Comparison of ENCODE assay signal across 2 cellular contexts in genomic region chr14:65422093-65422834, GRCh38.
TF ChIP-seq lines count a peak whose summit lies in the region.

No MANE protein-coding gene starts in this region.

TF ChIP-seq in SK-N-SH, 30 proteins besides CTCF, POLR2A, EP300 and RAD21 (continued from another document):
- no peak for TF ChIP-seq USF2 (IDR thresholded peaks at IDR 0.05; ENCODE audit: borderline replicate concordance, low read depth, low read length)
- no peak for TF ChIP-seq JUND (IDR thresholded peaks at IDR 0.05)
- TF ChIP-seq IRF3 (IDR thresholded peaks at IDR 0.05; ENCODE audit: low read depth, low read length), result no peak
- TF ChIP-seq YY1 (IDR thresholded peaks at IDR 0.05; ENCODE audit: low read depth), result no peak
- TF ChIP-seq TEAD4 (IDR thresholded peaks at IDR 0.05; ENCODE audit: borderline replicate concordance, insufficient read depth), result no peak
- TF ChIP-seq EZH2phosphoT487 (IDR thresholded peaks at IDR 0.05; ENCODE audit: borderline replicate concordance, low read depth), result no peak
- no peak for TF ChIP-seq GABPA (IDR thresholded peaks at IDR 0.05; ENCODE audit: low read depth)
- TF ChIP-seq RXRA (IDR thresholded peaks at IDR 0.05; ENCODE audit: borderline replicate concordance, low read depth), result no peak
- no peak for TF ChIP-seq MXI1 (IDR thresholded peaks at IDR 0.05; ENCODE audit: low read depth, low read length)
- TF ChIP-seq MEF2A (IDR thresholded peaks at IDR 0.05; ENCODE audit: borderline replicate concordance, low read depth), result no peak
- no peak for TF ChIP-seq PBX3 (IDR thresholded peaks at IDR 0.05)
- no peak for TF ChIP-seq MAX (IDR thresholded peaks at IDR 0.05; ENCODE audit: low read depth)
- no peak for TF ChIP-seq NRF1 (IDR thresholded peaks at IDR 0.05; ENCODE audit: low read depth, low read length)
- TF ChIP-seq RFX5 (IDR thresholded peaks at IDR 0.05; ENCODE audit: low read length), result no peak
- no peak for TF ChIP-seq USF1 (IDR thresholded peaks at IDR 0.05; ENCODE audit: borderline replicate concordance, low read depth)
- TF ChIP-seq RCOR1 (IDR thresholded peaks at IDR 0.05; ENCODE audit: low read length), result no peak
- TF ChIP-seq FOXJ3 (CRISPR knock-in tag; IDR thresholded peaks at IDR 0.05), result no peak
TF ChIP-seq in SK-N-SH: peak in this region for 0.

TF ChIP-seq in SK-N-SH treated with all-trans-retinoic acid at 6 μM for 48 hours, 23 proteins besides CTCF, POLR2A, EP300 and RAD21 (continued from another document):
- no peak for TF ChIP-seq TSHZ2 (CRISPR knock-in tag; IDR thresholded peaks at IDR 0.05)
- TF ChIP-seq ISL1 (CRISPR knock-in tag; IDR thresholded peaks at IDR 0.05), result no peak
- TF ChIP-seq OSR1 (CRISPR knock-in tag; IDR thresholded peaks at IDR 0.05), result no peak
- no peak for TF ChIP-seq ZFP30 (CRISPR knock-in tag; IDR thresholded peaks at IDR 0.05)
- TF ChIP-seq BACH2 (CRISPR knock-in tag; IDR thresholded peaks at IDR 0.05; ENCODE audit: borderline replicate concordance), result no peak
- no peak for TF ChIP-seq ZFP3 (CRISPR knock-in tag; IDR thresholded peaks at IDR 0.05)
- no peak for TF ChIP-seq ZNF70 (CRISPR knock-in tag; IDR thresholded peaks at IDR 0.05)
- TF ChIP-seq ARNTL (CRISPR knock-in tag; IDR thresholded peaks at IDR 0.05; ENCODE audit: borderline replicate concordance, low read depth), result no peak
- TF ChIP-seq ZNF565 (CRISPR knock-in tag; conservative IDR thresholded peaks at IDR 0.05; ENCODE audit: low read depth), result no peak
- TF ChIP-seq SNAI2 (CRISPR knock-in tag; IDR thresholded peaks at IDR 0.05), result no peak
- TF ChIP-seq CREB5 (CRISPR knock-in tag; IDR thresholded peaks at IDR 0.05; ENCODE audit: low read depth), result no peak
- TF ChIP-seq ESRRG (CRISPR knock-in tag; IDR thresholded peaks at IDR 0.05), result no peak
- no peak for TF ChIP-seq PPARA (CRISPR knock-in tag; IDR thresholded peaks at IDR 0.05; ENCODE audit: borderline replicate concordance)
TF ChIP-seq in SK-N-SH treated with all-trans-retinoic acid at 6 μM for 48 hours: peak in this region for 0.
